8 cellular contexts compared by ENCODE assay signal in the genomic region with DNA sequence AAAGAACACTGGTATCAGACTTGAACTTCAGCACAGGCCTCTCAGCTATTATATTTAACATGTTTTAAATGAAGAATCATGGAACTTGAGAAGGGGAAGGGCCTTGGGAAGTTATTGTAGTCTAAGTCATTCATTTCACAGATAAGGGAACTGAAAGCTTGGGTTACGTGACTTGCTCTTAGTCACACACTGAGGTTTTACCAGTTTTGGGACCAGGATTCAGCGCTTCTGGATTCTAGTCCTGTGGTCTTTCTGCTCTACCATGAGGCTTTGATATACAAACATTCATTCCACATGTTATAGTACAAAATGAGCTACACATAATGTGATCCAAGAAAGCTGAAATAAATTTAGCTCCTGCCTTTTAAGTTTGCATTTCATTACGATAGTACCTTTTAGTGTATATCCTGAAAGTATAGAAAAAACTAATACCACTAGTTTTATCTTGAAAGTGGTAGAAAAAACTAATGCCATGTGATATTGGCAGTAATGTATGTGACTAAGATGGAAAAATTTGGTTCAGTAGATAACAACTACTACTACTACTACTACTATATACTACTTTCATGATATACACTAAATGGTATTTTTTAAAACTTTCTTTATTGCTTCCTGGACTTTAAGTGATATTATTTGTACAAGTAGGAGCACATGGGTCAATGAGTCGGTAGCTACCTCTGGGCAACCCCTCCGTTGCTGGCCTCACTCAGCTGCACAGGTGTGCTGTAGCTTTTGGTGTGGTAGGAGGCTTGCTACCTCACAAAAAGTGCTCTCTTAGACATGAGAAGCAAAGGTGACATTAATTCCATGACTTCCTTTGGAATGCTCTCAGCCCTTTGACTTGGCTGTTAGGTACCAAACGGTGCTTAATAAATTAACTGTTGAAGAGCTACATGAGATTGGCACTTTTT. TPM values are rescaled to one million over a fixed set of nuclear protein-coding genes. Genes with fewer than 3 reads are reported as not detected.
DNase-seq lines count a peak whose midpoint lies in the region; ATAC-seq, FAIRE-seq and TF ChIP-seq lines count a peak whose summit lies in the region.

No MANE protein-coding gene starts in this region.

- H3K79me1 ChIP-seq in IMR-90 (ENCODE audit: low read depth in 1 of 2, low read length in 2 of 2), result no peaks in the 10 kb centered on the region

- H2BK120ac ChIP-seq in IMR-90 (ENCODE audit: low read depth, low read length), result no peak overlapping the region

- no peaks in the 10 kb centered on the region for H3K36me3 ChIP-seq in IMR-90 (ENCODE audit: control insufficient read depth, insufficient read depth, low read length)
- no peaks in the 10 kb centered on the region for H3K36me3 ChIP-seq in WERI-Rb-1
- peaks cover 5% of the 10 kb centered on the region for H3K36me3 ChIP-seq in CD8-positive, alpha-beta memory T cell (ENCODE audit: insufficient read depth, low read length)

- dilution Hi-C loops in IMR-90 (cut with HindIII; ENCODE audit: low sequenced_read_pairs, unreplicated experiment), result no loop called here

- H2AFZ ChIP-seq in IMR-90 (replicated peaks; ENCODE audit: low read length, poor library complexity), result no peak overlapping the region

- peaks cover 0 to 44% (median 9%) of the 10 kb centered on the region in 3 donors for H3K36me3 Mint-ChIP-seq in CD8-positive, alpha-beta memory T cell

- TF ChIP-seq RAD21 in IMR-90 (IDR thresholded peaks at IDR 0.05; ENCODE audit: low read length), result no peak

- H2AK9ac ChIP-seq in IMR-90 (replicated peaks; ENCODE audit: low read depth, low read length, poor library complexity), result no peak overlapping the region

- TF ChIP-seq POLR2A in GM12891 (IDR thresholded peaks at IDR 0.05; ENCODE audit: low read depth, low read length) (no peak), IMR-90 (IDR thresholded peaks at IDR 0.05; ENCODE audit: low read depth, low read length) (no peak)

- H3K23ac ChIP-seq in IMR-90 (ENCODE audit: low read depth, low read length), result no peak overlapping the region

- H4K8ac ChIP-seq in IMR-90 (ENCODE audit: low read depth in 2 of 2, low read length in 2 of 2), result no peak overlapping the region

- BruUV-seq in IMR-90 (replicated peaks; lab: Mats Ljungman, UMichigan), result no TSS peak

- no peak overlapping the region for H3K9ac ChIP-seq in IMR-90 (ENCODE audit: low read depth, low read length)

- no peak overlapping the region for H3K4me2 ChIP-seq in IMR-90 (ENCODE audit: low read depth, low read length)

- peaks cover 22 to 38% (median 37%) of the 10 kb centered on the region in 3 donors for H3K4me1 Mint-ChIP-seq in CD8-positive, alpha-beta memory T cell

- H3K4ac ChIP-seq in IMR-90 (ENCODE audit: low read depth, low read length), result no peak overlapping the region

- no peak overlapping the region for H4K91ac ChIP-seq in IMR-90 (ENCODE audit: insufficient read depth, low read depth, low read length)

- no peaks in the 10 kb centered on the region for H3K9me3 ChIP-seq in IMR-90 (ENCODE audit: control insufficient read depth, insufficient read depth, low read length)
- H3K9me3 ChIP-seq in WERI-Rb-1 (ENCODE audit: severe bottlenecking), result no peaks in the 10 kb centered on the region
- no peaks in the 10 kb centered on the region for H3K9me3 ChIP-seq in CD8-positive, alpha-beta memory T cell (ENCODE audit: low read length)

- H3K27ac Mint-ChIP-seq in CD8-positive, alpha-beta memory T cell, result peak overlapping the region in 4 of 8 donors; percentile 34 to 78 (median 64)

- no peak overlapping the region for H2AK5ac ChIP-seq in IMR-90 (ENCODE audit: low read depth, low read length)

- in situ Hi-C loops in IMR-90 (cut with MboI; ENCODE audit: low sequenced_read_pairs), result no loop called here

- H3K27me3 ChIP-seq in IMR-90 (ENCODE audit: control insufficient read depth, insufficient read depth, low read length) (peaks cover 2% of the 10 kb centered on the region; the same call in 1 of the 2 replicates), WERI-Rb-1 (ENCODE audit: insufficient read depth, low read depth, severe bottlenecking) (no peaks in the 10 kb centered on the region)
- no peaks in the 10 kb centered on the region for H3K27me3 ChIP-seq in CD8-positive, alpha-beta memory T cell (ENCODE audit: insufficient read depth, low read length, poor library complexity, severe bottlenecking)

- no peak for DNase-seq in GM12891 (ENCODE audit: insufficient read length, low spot score)
- DNase-seq in IMR-90, result peak; percentile 77
- DNase-seq in cardiac fibroblast (ENCODE audit: low read depth in 2 of 2), result peak; percentile 25 to 34
- no peak for DNase-seq in WERI-Rb-1
- DNase-seq in NCI-H510A (lab: John Stamatoyannopoulos, UW), result no peak
- DNase-seq in NCI-H526 (lab: John Stamatoyannopoulos, UW), result no peak
- DNase-seq in CD8-positive, alpha-beta memory T cell, result no peak

- no peaks in the 10 kb centered on the region for H4K20me1 ChIP-seq in IMR-90 (ENCODE audit: insufficient read depth, low read length)

- no peak overlapping the region for H3K4me3 Mint-ChIP-seq in CD8-positive, alpha-beta memory T cell

- H4K5ac ChIP-seq in IMR-90 (ENCODE audit: low read depth, low read length), result no peak overlapping the region

- ATAC-seq in GM21515 (IDR thresholded peaks at IDR 0.05; ENCODE audit: unreplicated experiment) (peak; percentile 82), IMR-90 (ENCODE audit: low read depth) (peak; percentile 61)

- no peaks in the 10 kb centered on the region for H3K27me3 Mint-ChIP-seq in CD8-positive, alpha-beta memory T cell

- no peak overlapping the region for H3K14ac ChIP-seq in IMR-90 (replicated peaks; ENCODE audit: low read depth, low read length)

- H3K56ac ChIP-seq in IMR-90 (ENCODE audit: extremely low read depth, insufficient read depth, low read length), result no peak overlapping the region

- H2BK5ac ChIP-seq in IMR-90 (ENCODE audit: low read depth, low read length, poor library complexity, severe bottlenecking), result no peak overlapping the region

- WGBS in IMR-90 (ENCODE audit: extremely low coverage in 2 of 2, insufficient read length in 1 of 2), 2 experiments, result 60% methylated on average over 3 of the region's 6 CpGs; no CpG with 5 or more reads in 1 of the 2 experiments

- peak; percentile 88 for FAIRE-seq in GM12891 (lab: Jason Lieb, UNC)

- POLR2A ChIA-PET in IMR-90 (lab: Charles Lee; ENCODE audit: unreplicated experiment), result interaction anchor here (0.5 kb wide), 1 partner anchor 119 kb away, joined by 6 read pairs; no protein-coding TSS in a partner anchor
- POLR2A ChIA-PET in CD8-positive, alpha-beta memory T cell (lab: Charles Lee), result interaction anchor here (0.6 to 1.6 kb wide), 5 partner anchors 35 to 1878 kb away, joined by 3 to 10 read pairs (median 3); partner anchors contain the start of gene IQGAP2

- H3K9me3 Mint-ChIP-seq in CD8-positive, alpha-beta memory T cell, result no peaks in the 10 kb centered on the region

- no peak overlapping the region for H2BK20ac ChIP-seq in IMR-90 (ENCODE audit: low read depth, low read length)

- peaks cover 2% of the 10 kb centered on the region; the same call in 1 of the 2 replicates for H3K4me1 ChIP-seq in IMR-90 (ENCODE audit: control insufficient read depth, insufficient read depth, low read length)
- H3K4me1 ChIP-seq in CD8-positive, alpha-beta memory T cell (ENCODE audit: insufficient read depth, low read length), result peaks cover 5% of the 10 kb centered on the region

- no peaks in the 10 kb centered on the region; the same call in 1 of the 2 replicates for H3K9me1 ChIP-seq in IMR-90 (ENCODE audit: insufficient read depth, low read length)

- no peak overlapping the region for H3K4me3 ChIP-seq in IMR-90 (ENCODE audit: insufficient read depth, low read depth, low read length)
- no peak overlapping the region for H3K4me3 ChIP-seq in cardiac fibroblast (replicated peaks in 1 of 2; ENCODE audit: low read depth in 2 of 2, low read length in 2 of 2)
- H3K4me3 ChIP-seq in WERI-Rb-1 (ENCODE audit: low read depth, low read length), result no peak overlapping the region
- H3K4me3 ChIP-seq in CD8-positive, alpha-beta memory T cell (ENCODE audit: low read length), result no peak overlapping the region

- CTCF ChIA-PET in IMR-90 (lab: Yijun Ruan, JAX), result interaction anchor here (0.7 to 1.6 kb wide), 5 partner anchors 8 to 413 kb away, joined by 3 to 6 read pairs (median 3); no protein-coding TSS in a partner anchor
- CTCF ChIA-PET in CD8-positive, alpha-beta memory T cell (lab: Charles Lee), result interaction anchor here (0.6 to 4.6 kb wide), 22 partner anchors 8 to 326 kb away, joined by 3 to 46 read pairs (median 3); partner anchors contain the start of gene IQGAP2

- no peak overlapping the region for H3K27ac ChIP-seq in IMR-90 (ENCODE audit: insufficient read depth, low read length)
- H3K27ac ChIP-seq in WERI-Rb-1, result no peak overlapping the region
- no peak overlapping the region for H3K27ac ChIP-seq in CD8-positive, alpha-beta memory T cell (ENCODE audit: low read depth, low read length)

- intact Hi-C loops in IMR-90 (cut with micrococcal nuclease), result loop anchor here (2.0 to 5.0 kb wide), 3 partner anchors 180 to 845 kb away; partner anchors contain the start of gene IQGAP2

- no peak overlapping the region for H3K18ac ChIP-seq in IMR-90 (ENCODE audit: low read depth, low read length)

- no peak overlapping the region; the same call in 2 of the 3 replicates for H2BK15ac ChIP-seq in IMR-90 (ENCODE audit: low read depth, low read length)

- TF ChIP-seq CTCF in IMR-90 (conservative IDR thresholded peaks at IDR 0.05; ENCODE audit: low read depth, low read length) (no peak), cardiac fibroblast (IDR thresholded peaks at IDR 0.05; ENCODE audit: low read depth, low read length) (no peak), WERI-Rb-1 (IDR thresholded peaks at IDR 0.05; ENCODE audit: low read depth, low read length) (no peak)

TF ChIP-seq in GM12891, 5 proteins besides CTCF, POLR2A, EP300 and RAD21:
- TF ChIP-seq POLR2AphosphoS5 (IDR thresholded peaks at IDR 0.05; ENCODE audit: low read depth, low read length), result no peak
- TF ChIP-seq PAX5 (IDR thresholded peaks at IDR 0.05; ENCODE audit: insufficient read depth, low read length, severe bottlenecking), result no peak
- TF ChIP-seq TAF1 (IDR thresholded peaks at IDR 0.05; ENCODE audit: low read depth, low read length), result no peak
- no peak for TF ChIP-seq POU2F2 (IDR thresholded peaks at IDR 0.05; ENCODE audit: low read depth, low read length)
- TF ChIP-seq SPI1 (IDR thresholded peaks at IDR 0.05; ENCODE audit: low read depth, low read length), result peak; percentile 99

TF ChIP-seq in IMR-90, 13 proteins besides CTCF, POLR2A, EP300 and RAD21 (continues in another document):
- TF ChIP-seq MAFK (IDR thresholded peaks at IDR 0.05; ENCODE audit: low read depth, low read length) (no peak), BHLHE40 (IDR thresholded peaks at IDR 0.05; ENCODE audit: low read depth, low read length) (no peak), FOS (IDR thresholded peaks at IDR 0.05; ENCODE audit: low read depth, low read length) (no peak), CHD1 (IDR thresholded peaks at IDR 0.05; ENCODE audit: low read depth, low read length) (no peak), RFX5 (IDR thresholded peaks at IDR 0.05; ENCODE audit: low read depth, low read length) (no peak)

RNA-seq across cellular contexts. Expression of gene F2RL2, which starts 40.7 kb away (rescaled TPM):
- not detected for polyA plus RNA-seq in GM12891 (2012; ENCODE audit: low read depth, missing spikeins)
- total RNA-seq in IMR-90 (2012; rRNA removed), result 18.1 and 21.7 TPM in 2 replicates
- 30.9 and 32.8 TPM in 2 replicates for polyA plus RNA-seq in IMR-90 (2012; rRNA removed)
- polyA plus RNA-seq in IMR-90 (2012; cell fraction: cytosol; rRNA removed), result 15.5 and 22.9 TPM in 2 replicates
- polyA plus RNA-seq in IMR-90 (2012; cell fraction: nucleus; rRNA removed; ENCODE audit: low replicate concordance), result 5.8 and 23.9 TPM in 2 replicates
- total RNA-seq in CD8-positive, alpha-beta memory T cell, result under 1 TPM in 1 of 2 experiments, not detected in 1; 0.15 TPM
- polyA plus RNA-seq in CD8-positive, alpha-beta memory T cell, result 0.49 TPM

Comparison
In these comparisons a context has a peak if more than half of its experiments do, and no peak if none do; other contexts are left out.
1. DNase-seq: peak in IMR-90 (single experiment) and cardiac fibroblast (2 of 2); none in GM12891 (single experiment), WERI-Rb-1 (single experiment), NCI-H510A (single experiment), NCI-H526 (0 of 2) and CD8-positive, alpha-beta memory T cell (0 of 5).
2. RNA of gene F2RL2, which starts 40.7 kb away (total RNA-seq): 18.1 to 21.7 TPM in IMR-90; 0.15 TPM in CD8-positive, alpha-beta memory T cell; every median in the first group is over 10 times any median in the second.